In genomic region chr4:48073567-48074103, GRCh38 we compare ENCODE assay signal across 19 cellular contexts. TPM values are rescaled to one million over a fixed set of nuclear protein-coding genes. Genes with fewer than 3 reads are reported as not detected.
"Had no signal": no experiment of that assay in that cellular context is flagged by ENCODE, and none has a peak within 500 bp of the region (broad histone marks: within the 10 kb centered on the region; RNA-seq: fewer than 3 reads in every experiment).

No MANE protein-coding gene starts in this region.

- FAIRE-seq: pancreas, TTC549 had no signal

- DNase-seq: activated B cell treated with CpG ODN at 0.5 μM for 24 hours; activated CD4-positive, alpha-beta T cell treated with anti-CD3 and anti-CD28 coated beads, Interleukin-2, amount 10 ng/mL, durations not matched to agents 24 days and 14 days; activated naive CD4-positive, alpha-beta T cell treated with anti-CD3 and anti-CD28 coated beads, Interleukin-2, amount 50 U/mL, for 16 hours; activated T-cell treated with anti-CD3 and anti-CD28 coated beads for 4 hours; glutamatergic neuron; islet precursor cell; left lung; pancreas; stimulated activated CD4-positive, alpha-beta T cell treated with anti-CD3 and anti-CD28 coated beads, Interleukin-4, amount 100 ng/mL, for 1 hour; stimulated activated naive CD8-positive, alpha-beta T cell treated with anti-CD3 and anti-CD28 coated beads, Interleukin-15, amount 100 ng/mL, for 72 hours; T-helper 17 cell; testis; upper lobe of right lung had no signal

- H3K4me3 Mint-ChIP-seq: activated B cell treated with CpG ODN at 0.5 μM for 24 hours; activated CD4-positive, alpha-beta T cell treated with anti-CD3 and anti-CD28 coated beads, Interleukin-2, amount 10 ng/mL, durations not matched to agents 24 days and 14 days; memory B cell; neural crest cell; stimulated activated naive CD8-positive, alpha-beta T cell treated with anti-CD3 and anti-CD28 coated beads, Interleukin-15, amount 100 ng/mL, for 72 hours; T-helper 17 cell had no signal

- H3K4me1 ChIP-seq: breast epithelium, left lung, testis, upper lobe of right lung had no signal

- H3K27me3 ChIP-seq: breast epithelium, left lung, pancreas, testis, upper lobe of right lung had no signal

- H3K9me3 ChIP-seq: breast epithelium, left lung, pancreas, testis, upper lobe of right lung had no signal

- H3K27ac ChIP-seq: breast epithelium, left lung, pancreas, testis, upper lobe of right lung had no signal

- H3K27me3 Mint-ChIP-seq: activated B cell treated with CpG ODN at 0.5 μM for 24 hours; activated CD4-positive, alpha-beta T cell treated with anti-CD3 and anti-CD28 coated beads, Interleukin-2, amount 10 ng/mL, durations not matched to agents 24 days and 14 days; memory B cell; stimulated activated naive CD8-positive, alpha-beta T cell treated with anti-CD3 and anti-CD28 coated beads, Interleukin-15, amount 100 ng/mL, for 72 hours; T-helper 17 cell had no signal

- H3K4me3 ChIP-seq: breast epithelium, left lung, pancreas, testis, upper lobe of right lung had no signal

- H3K36me3 Mint-ChIP-seq: memory B cell had no signal

- H3K9me3 Mint-ChIP-seq: activated B cell treated with CpG ODN at 0.5 μM for 24 hours; activated CD4-positive, alpha-beta T cell treated with anti-CD3 and anti-CD28 coated beads, Interleukin-2, amount 10 ng/mL, durations not matched to agents 24 days and 14 days; activated T-helper 2 cell treated with anti-CD3 and anti-CD28 coated beads, Interferon-gamma antibody, Interleukin-2, Interleukin-4, amounts not matched to agents 10 μg/mL and 5 μg/mL and 100 μg/mL, durations not matched to agents 14 hours and 24 hours and 36 hours; memory B cell; neural crest cell; stimulated activated naive CD8-positive, alpha-beta T cell treated with anti-CD3 and anti-CD28 coated beads, Interleukin-15, amount 100 ng/mL, for 72 hours had no signal

- H3K36me3 ChIP-seq: breast epithelium, left lung, pancreas, upper lobe of right lung had no signal

- H3K27ac Mint-ChIP-seq: activated B cell treated with CpG ODN at 0.5 μM for 24 hours; activated CD4-positive, alpha-beta T cell treated with anti-CD3 and anti-CD28 coated beads, Interleukin-2, amount 10 ng/mL, durations not matched to agents 24 days and 14 days; activated T-helper 2 cell treated with anti-CD3 and anti-CD28 coated beads, Interferon-gamma antibody, Interleukin-2, Interleukin-4, amounts not matched to agents 10 μg/mL and 5 μg/mL and 100 μg/mL, durations not matched to agents 14 hours and 24 hours and 36 hours; memory B cell; stimulated activated naive CD8-positive, alpha-beta T cell treated with anti-CD3 and anti-CD28 coated beads, Interleukin-15, amount 100 ng/mL, for 72 hours; T-helper 17 cell had no signal

- H3K4me1 Mint-ChIP-seq: activated B cell treated with CpG ODN at 0.5 μM for 24 hours; activated CD4-positive, alpha-beta T cell treated with anti-CD3 and anti-CD28 coated beads, Interleukin-2, amount 10 ng/mL, durations not matched to agents 24 days and 14 days; memory B cell had no signal

- ATAC-seq: left lung; pancreas; stimulated activated naive CD8-positive, alpha-beta T cell treated with anti-CD3 and anti-CD28 coated beads, Interleukin-15, amount 100 ng/mL, for 72 hours; T-helper 17 cell; upper lobe of right lung had no signal

RNA-seq across cellular contexts. Expression of gene CNGA1, which starts 57.2 kb away (rescaled TPM):
- total RNA-seq: activated B cell treated with CpG ODN at 0.5 μM for 24 hours; activated CD4-positive, alpha-beta T cell treated with anti-CD3 and anti-CD28 coated beads, Interleukin-2, amount 10 ng/mL, durations not matched to agents 24 days and 14 days; activated T-helper 2 cell treated with anti-CD3 and anti-CD28 coated beads, Interferon-gamma antibody, Interleukin-2, Interleukin-4, amounts not matched to agents 10 μg/mL and 5 μg/mL and 100 μg/mL, durations not matched to agents 14 hours and 24 hours and 36 hours; dermis microvascular lymphatic vessel endothelial cell; neural crest cell; T-helper 17 cell; upper lobe of right lung had no signal
